In genomic region chr5:35129276-35129675, GRCh38 we compare ENCODE assay signal across 16 cellular contexts.
DNase-seq lines count a peak whose midpoint lies in the region; ATAC-seq and TF ChIP-seq lines count a peak whose summit lies in the region.
"Had no signal": no experiment of that assay in that cellular context is flagged by ENCODE, and none has a peak within 500 bp of the region (broad histone marks: within the 10 kb centered on the region; RNA-seq: fewer than 3 reads in every experiment).

No MANE protein-coding gene starts in this region.

- no peaks in the 10 kb centered on the region for H4K20me1 ChIP-seq in BLaER1

- no peaks in the 10 kb centered on the region; the same call in 1 of the 2 replicates for H3K9me3 ChIP-seq in BLaER1
- H3K9me3 ChIP-seq in CD8-positive, alpha-beta T cell (ENCODE audit: low read length) = no peaks in the 10 kb centered on the region
- no peaks in the 10 kb centered on the region for H3K9me3 ChIP-seq in psoas muscle
- H3K9me3 ChIP-seq in tibial nerve = no peaks in the 10 kb centered on the region

- intact Hi-C loops in CD8-positive, alpha-beta T cell (cut with DNase I, micrococcal nuclease) = no loop called here
- intact Hi-C loops in psoas muscle (cut with DNase I) = no loop called here

- H3K27ac ChIP-seq in BLaER1 (no peak overlapping the region), psoas muscle (no peak overlapping the region), tibial nerve (no peak overlapping the region)
- H3K27ac ChIP-seq in CD8-positive, alpha-beta T cell (ENCODE audit: low read depth, low read length) = no peak overlapping the region
- H3K27ac ChIP-seq: left ventricle myocardium inferior had no signal

- peaks cover 17% of the 10 kb centered on the region for H3K4me1 ChIP-seq in BLaER1
- H3K4me1 ChIP-seq in CD8-positive, alpha-beta T cell (ENCODE audit: insufficient read depth, low read length) = peaks cover 13% of the 10 kb centered on the region
- no peaks in the 10 kb centered on the region for H3K4me1 ChIP-seq in psoas muscle
- H3K4me1 ChIP-seq in tibial nerve = no peaks in the 10 kb centered on the region
- H3K4me1 ChIP-seq: left ventricle myocardium inferior had no signal

- DNase-seq in NCI-H226 = peak; percentile 97
- DNase-seq in non-pigmented ciliary epithelial cell (ENCODE audit: low read depth) = peak; percentile 73
- no peak for DNase-seq in CD8-positive, alpha-beta T cell
- DNase-seq in psoas muscle = no peak
- DNase-seq in tibial nerve (ENCODE audit: low spot score in 2 of 2) = no peak
- DNase-seq in NCI-H2196 (lab: John Stamatoyannopoulos, UW; ENCODE audit: unreplicated experiment) = no peak
- DNase-seq: activated naive CD4-positive, alpha-beta T cell treated with anti-CD3 and anti-CD28 coated beads for 36 hours; dermis blood vessel endothelial cell; GF-D8; glutamatergic neuron; left ventricle myocardium inferior; NCI-H2227 treated with DMSO at 0.1 percent for 48 hours had no signal

- H3K27ac Mint-ChIP-seq in CD8-positive, alpha-beta T cell = no peak overlapping the region
- H3K27ac Mint-ChIP-seq: activated naive CD4-positive, alpha-beta T cell treated with anti-CD3 and anti-CD28 coated beads for 36 hours; T-helper 1 cell treated with Interleukin-12 subunit alpha and Interleukin-12 subunit beta and Interleukin-4 antibody, amounts not matched to agents 30 μg/mL and 1 μg/mL, for 36 hours had no signal

- H3K4me2 ChIP-seq in BLaER1 = peak overlapping the region; percentile 72

- H3K9ac ChIP-seq in BLaER1 = no peak overlapping the region

- no peak for TF ChIP-seq EP300 in tibial nerve (IDR thresholded peaks at IDR 0.05)

- no peak for TF ChIP-seq CTCF in CD8-positive, alpha-beta T cell (IDR thresholded peaks at IDR 0.05)
- TF ChIP-seq CTCF in psoas muscle (IDR thresholded peaks at IDR 0.05) = no peak
- TF ChIP-seq CTCF in tibial nerve (IDR thresholded peaks at IDR 0.05) = no peak

- peaks cover 50% of the 10 kb centered on the region for H3K27me3 Mint-ChIP-seq in CD8-positive, alpha-beta T cell (ENCODE audit: low read depth)

- H3K36me3 Mint-ChIP-seq in CD8-positive, alpha-beta T cell = no peaks in the 10 kb centered on the region

- H3K4me3 ChIP-seq in BLaER1 = no peak overlapping the region
- no peak overlapping the region for H3K4me3 ChIP-seq in CD8-positive, alpha-beta T cell (ENCODE audit: low read depth, low read length)
- H3K4me3 ChIP-seq in psoas muscle = no peak overlapping the region
- H3K4me3 ChIP-seq in tibial nerve = no peak overlapping the region
- H3K4me3 ChIP-seq: left ventricle myocardium inferior had no signal

- peaks cover 13% of the 10 kb centered on the region for H3K4me1 Mint-ChIP-seq in CD8-positive, alpha-beta T cell (ENCODE audit: low read depth)

- ATAC-seq in esophagus mucosa = peak; percentile 28
- no peak for ATAC-seq in CD8-positive, alpha-beta T cell
- no peak for ATAC-seq in psoas muscle

- 66 to 67% (median 66%) methylated on average over 1 of the region's 1 CpG for WGBS in psoas muscle, 3 donors
- WGBS in tibial nerve, 2 donors = 64 to 67% methylated on average over 1 of the region's 1 CpG

- CTCF ChIA-PET in CD8-positive, alpha-beta T cell (lab: Charles Lee) = interaction anchor here (0.6 to 0.9 kb wide), 2 partner anchors 13 to 797 kb away, joined by 3 read pairs; no protein-coding TSS in a partner anchor

- H3K36me3 ChIP-seq in BLaER1 (no peaks in the 10 kb centered on the region), psoas muscle (ENCODE audit: insufficient read depth in 1 of 2, low read depth in 1 of 2) (no peaks in the 10 kb centered on the region), tibial nerve (no peaks in the 10 kb centered on the region)
- no peaks in the 10 kb centered on the region for H3K36me3 ChIP-seq in CD8-positive, alpha-beta T cell (ENCODE audit: insufficient read depth, low read length)
- H3K36me3 ChIP-seq: left ventricle myocardium inferior had no signal

- no peak for TF ChIP-seq POLR2A in tibial nerve (IDR thresholded peaks at IDR 0.05)

- H3K4me3 Mint-ChIP-seq in CD8-positive, alpha-beta T cell = no peak overlapping the region
- H3K4me3 Mint-ChIP-seq: activated naive CD4-positive, alpha-beta T cell treated with anti-CD3 and anti-CD28 coated beads for 36 hours; CD14-positive monocyte; T-helper 1 cell treated with Interleukin-12 subunit alpha and Interleukin-12 subunit beta and Interleukin-4 antibody, amounts not matched to agents 30 μg/mL and 1 μg/mL, for 36 hours had no signal

- no peaks in the 10 kb centered on the region for H3K9me3 Mint-ChIP-seq in CD8-positive, alpha-beta T cell
- H3K9me3 Mint-ChIP-seq: activated naive CD4-positive, alpha-beta T cell treated with anti-CD3 and anti-CD28 coated beads for 36 hours; T-helper 1 cell treated with Interleukin-12 subunit alpha and Interleukin-12 subunit beta and Interleukin-4 antibody, amounts not matched to agents 30 μg/mL and 1 μg/mL, for 36 hours had no signal

- no peaks in the 10 kb centered on the region for H3K27me3 ChIP-seq in BLaER1
- peaks cover 3% of the 10 kb centered on the region for H3K27me3 ChIP-seq in CD8-positive, alpha-beta T cell (ENCODE audit: insufficient read depth, low read length)
- H3K27me3 ChIP-seq in psoas muscle (ENCODE audit: insufficient read depth in 3 of 3, low read length in 2 of 3) = no peaks in the 10 kb centered on the region
- no peaks in the 10 kb centered on the region for H3K27me3 ChIP-seq in tibial nerve

- POLR2A ChIA-PET in CD8-positive, alpha-beta T cell (lab: Charles Lee) = no interaction called here

Comparison
In these comparisons a context has a peak if more than half of its experiments do, and no peak if none do; other contexts are left out.
1. DNase-seq: peak in NCI-H226 (single experiment) and non-pigmented ciliary epithelial cell (single experiment); none in CD8-positive, alpha-beta T cell (0 of 7), psoas muscle (0 of 2), tibial nerve (0 of 2) and NCI-H2196 (single experiment).